ENCODE assay signal across 12 cellular contexts in the genomic region with DNA sequence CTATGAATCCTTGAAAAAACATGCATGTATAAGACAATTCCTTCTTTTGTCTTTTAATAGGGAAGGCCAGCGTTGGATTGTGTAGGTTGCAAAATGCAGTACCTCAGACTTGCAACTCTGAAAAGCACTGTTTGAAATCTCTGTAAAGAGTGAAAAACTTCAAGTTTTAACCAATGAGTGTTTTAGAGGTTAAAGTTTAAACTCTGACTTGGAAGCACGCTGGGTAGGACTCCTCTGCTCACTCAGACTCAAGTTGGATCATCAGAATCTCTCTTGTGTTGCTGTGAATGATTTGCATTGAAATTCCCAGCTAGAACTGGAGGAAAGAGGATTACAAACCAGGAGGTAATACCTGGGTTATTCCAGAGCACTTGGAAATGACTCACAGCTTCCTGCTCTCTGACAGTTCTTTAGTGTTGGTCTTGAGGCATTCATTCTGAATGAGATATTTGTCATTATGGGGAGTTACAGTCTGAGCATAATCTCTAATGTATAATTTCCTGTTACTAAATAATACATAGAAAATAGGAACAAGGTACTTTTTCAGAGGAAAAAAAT. TPM values are rescaled to one million over a fixed set of nuclear protein-coding genes. Genes with fewer than 3 reads are reported as not detected.
DNase-seq lines count a peak whose midpoint lies in the region; ATAC-seq and TF ChIP-seq lines count a peak whose summit lies in the region.
"Had no signal": no experiment of that assay in that cellular context is flagged by ENCODE, and none has a peak within 500 bp of the region (broad histone marks: within the 10 kb centered on the region; RNA-seq: fewer than 3 reads in every experiment).

No MANE protein-coding gene starts in this region.

- no peak for ATAC-seq in GM19035 (IDR thresholded peaks at IDR 0.05; ENCODE audit: unreplicated experiment)
- ATAC-seq in GM18861 (IDR thresholded peaks at IDR 0.05; ENCODE audit: unreplicated experiment): no peak
- ATAC-seq: effector memory CD8-positive, alpha-beta T cell had no signal

- no peaks in the 10 kb centered on the region for H3K36me3 ChIP-seq in kidney epithelial cell (ENCODE audit: control insufficient read depth, insufficient read depth, low read length)

- DNase-seq in A172 (ENCODE audit: low spot score): peak; percentile 90
- peak; percentile 56 for DNase-seq in HT-29 (ENCODE audit: low spot score)
- peak; percentile 71 for DNase-seq in astrocyte of the hippocampus (ENCODE audit: low read depth, low spot score)
- peak; percentile 86 for DNase-seq in kidney epithelial cell (ENCODE audit: low read depth)
- no peak for DNase-seq in GF-D8 (lab: John Stamatoyannopoulos, UW)
- DNase-seq in cortex of kidney (lab: John Stamatoyannopoulos, UW): no peak
- DNase-seq: activated effector memory CD4-positive, alpha-beta T cell treated with Interleukin-2 at 50 U/mL for 16 hours; effector memory CD8-positive, alpha-beta T cell; NCI-H748 treated with DMSO at 0.1 percent for 48 hours; T-helper 9 cell had no signal

- TF ChIP-seq CTCF in kidney epithelial cell (IDR thresholded peaks at IDR 0.05; ENCODE audit: insufficient read depth, low read length, poor library complexity, severe bottlenecking): no peak

- no peak overlapping the region for H3K4me3 ChIP-seq in kidney epithelial cell (ENCODE audit: low read depth, low read length)

- no peaks in the 10 kb centered on the region for H3K27me3 ChIP-seq in kidney epithelial cell (ENCODE audit: control insufficient read depth, insufficient read depth, low read length)

RNA-seq across cellular contexts. Expression of a gene that starts 49.1 kb away (rescaled TPM):
- total RNA-seq in A172 (2014; rRNA removed; shearing (Covaris generic)): 6.6 and 7.0 TPM in 2 replicates
- 38.5 and 40.3 TPM in 2 replicates for total RNA-seq in HT-29 (2014; rRNA removed; shearing (Covaris generic))
- 15.6 and 21.8 TPM in 2 replicates for total RNA-seq in kidney epithelial cell

Comparison
In these comparisons a context has a peak if more than half of its experiments do, and no peak if none do; other contexts are left out.
1. DNase-seq: peak in A172 (single experiment), HT-29 (single experiment), astrocyte of the hippocampus (single experiment) and kidney epithelial cell (single experiment); none in GF-D8 (single experiment) and cortex of kidney (single experiment).